12 cellular contexts compared by ENCODE assay signal in genomic region chr10:43075612-43076003, GRCh38. TPM values are rescaled to one million over a fixed set of nuclear protein-coding genes. Genes with fewer than 3 reads are reported as not detected.
DNase-seq lines count a peak whose midpoint lies in the region; ATAC-seq and TF ChIP-seq lines count a peak whose summit lies in the region.
"Had no signal": no experiment of that assay in that cellular context is flagged by ENCODE, and none has a peak within 500 bp of the region (broad histone marks: within the 10 kb centered on the region; RNA-seq: fewer than 3 reads in every experiment).

No MANE protein-coding gene starts in this region.

- H3K14ac ChIP-seq in neuronal stem cell (ENCODE audit: low read length) = no peak overlapping the region

- H2AFZ ChIP-seq in neuronal stem cell (ENCODE audit: low read length) = no peak overlapping the region

- POLR2A ChIA-PET in HEK293T (lab: Yijun Ruan, JAX) = no interaction called here

- H2AK5ac ChIP-seq in neuronal stem cell (ENCODE audit: low read depth, low read length) = no peak overlapping the region

- no peaks in the 10 kb centered on the region for H3K36me3 ChIP-seq in liver (ENCODE audit: control insufficient read depth in 4 of 4, insufficient read depth in 3 of 4, low read depth in 1 of 4, low read length in 3 of 4)
- no peaks in the 10 kb centered on the region for H3K36me3 ChIP-seq in neuronal stem cell (replicated peaks in 1 of 2; ENCODE audit: control insufficient read depth in 2 of 2, insufficient read depth in 2 of 2, low read length in 2 of 2)

- H2BK15ac ChIP-seq in neuronal stem cell (ENCODE audit: low read length) = no peak overlapping the region

- no peak for TF ChIP-seq RAD21 in liver (IDR thresholded peaks at IDR 0.05)

- H3K27me3 ChIP-seq in liver (ENCODE audit: control insufficient read depth in 4 of 4, insufficient read depth in 4 of 4, low read length in 3 of 4) = peaks cover 0 to 3% (median 0%) of the 10 kb centered on the region in 4 donors
- peaks cover 6 to 76% (median 34%) of the 10 kb centered on the region in 3 experiments for H3K27me3 ChIP-seq in neuronal stem cell (ENCODE audit: control insufficient read depth in 3 of 3, insufficient read depth in 3 of 3, low read depth in 1 of 3, low read length in 3 of 3)
- H3K27me3 ChIP-seq: testis had no signal

- H3K4me2 ChIP-seq in neuronal stem cell (ENCODE audit: insufficient read depth, low read length, poor library complexity, severe bottlenecking) = no peak overlapping the region

- H4K8ac ChIP-seq in neuronal stem cell (ENCODE audit: low read depth, low read length) = no peak overlapping the region

- no peak overlapping the region for H2BK5ac ChIP-seq in neuronal stem cell (ENCODE audit: low read length)

- H3K23ac ChIP-seq in neuronal stem cell (ENCODE audit: low read depth, low read length, poor library complexity) = no peak overlapping the region

- H3K9me3 ChIP-seq in liver (ENCODE audit: control insufficient read depth in 4 of 4, low read length in 3 of 4) (no peaks in the 10 kb centered on the region), neuronal stem cell (replicated peaks in 1 of 2; ENCODE audit: control insufficient read depth in 2 of 2, insufficient read depth in 1 of 2, low read depth in 1 of 2, low read length in 2 of 2) (peaks cover 0 to 2% of the 10 kb centered on the region in 2 donors)
- H3K9me3 ChIP-seq: testis had no signal

- peak; percentile 5 for TF ChIP-seq CTCF in liver (IDR thresholded peaks at IDR 0.05; ENCODE audit: low read depth, low read length, missing input control)

- peaks cover 2% of the 10 kb centered on the region for H3K79me1 ChIP-seq in neuronal stem cell (ENCODE audit: low read depth, low read length)

- CTCF ChIA-PET in HEK293T (lab: Yijun Ruan, JAX) = interaction anchor here (1.0 to 1.2 kb wide), 2 partner anchors 11 to 20 kb away, joined by 3 to 5 read pairs; no protein-coding TSS in a partner anchor

- H3K4me1 ChIP-seq in liver (ENCODE audit: control insufficient read depth in 4 of 4, insufficient read depth in 4 of 4, low read length in 3 of 4) = peaks cover 0 to 26% (median 12%) of the 10 kb centered on the region in 4 donors
- H3K4me1 ChIP-seq in neuronal stem cell (ENCODE audit: control insufficient read depth in 2 of 2, insufficient read depth in 1 of 2, low read depth in 1 of 2, low read length in 2 of 2) = peaks cover 0 to 1% of the 10 kb centered on the region in 2 donors
- H3K4me1 ChIP-seq: testis had no signal

- H2BK12ac ChIP-seq in neuronal stem cell (ENCODE audit: low read length) = no peak overlapping the region

- no peak overlapping the region for H2BK120ac ChIP-seq in neuronal stem cell (ENCODE audit: low read depth, low read length)

- no peak overlapping the region for H3K27ac ChIP-seq in liver (ENCODE audit: low read depth in 1 of 2, low read length in 2 of 2)
- H3K27ac ChIP-seq in neuronal stem cell (replicated peaks; ENCODE audit: low read length) = no peak overlapping the region
- H3K27ac ChIP-seq: testis had no signal

- H3K9ac ChIP-seq in liver (ENCODE audit: low read depth in 1 of 2, low read length in 2 of 2) = no peak overlapping the region
- no peak overlapping the region for H3K9ac ChIP-seq in neuronal stem cell (ENCODE audit: low read depth, low read length, poor library complexity)

- H3K4me3 ChIP-seq in liver (ENCODE audit: low read depth in 1 of 3, low read length in 3 of 3) = no peak overlapping the region
- no peak overlapping the region for H3K4me3 ChIP-seq in neuronal stem cell (ENCODE audit: low read length in 2 of 2)

- WGBS in liver = 68% methylated on average over 5 of the region's 5 CpGs
- WGBS in neuronal stem cell (ENCODE audit: extremely low coverage in 2 of 2, insufficient read length in 2 of 2, insufficient replicate concordance in 1 of 2), 2 donors = no CpG with 5 or more reads among the region's 5 CpGs

- peak; percentile 27 for DNase-seq in NCI-H146 (lab: John Stamatoyannopoulos, UW)
- DNase-seq in NCI-H146 treated with DMSO at 0.1 percent for 48 hours (lab: John Stamatoyannopoulos, UW; ENCODE audit: unreplicated experiment) = no peak
- DNase-seq in HEK293T (ENCODE audit: extremely low spot score) = peak; percentile 45
- no peak for DNase-seq in NCI-H1436 treated with DMSO at 0.1 percent for 48 hours (lab: John Stamatoyannopoulos, UW)
- no peak for DNase-seq in stimulated activated CD4-positive, alpha-beta T cell treated with anti-CD3 and anti-CD28 coated beads, Interleukin-4, amount 100 ng/mL, for 1 hour
- no peak for DNase-seq in neuronal stem cell (ENCODE audit: low spot score)
- DNase-seq: activated naive CD4-positive, alpha-beta T cell treated with Interleukin-2 at 50 U/mL for 16 hours; SW 1271; testis had no signal

- no peak overlapping the region for H3K18ac ChIP-seq in neuronal stem cell (ENCODE audit: low read length)

- H3K4ac ChIP-seq in neuronal stem cell (ENCODE audit: low read length) = no peak overlapping the region

- ATAC-seq in SK-N-SH treated with all-trans-retinoic acid at 6 μM for 48 hours = peak; percentile 36; the same call in 2 of the 3 replicates

- no peak overlapping the region for H4K91ac ChIP-seq in neuronal stem cell (ENCODE audit: low read depth, low read length, poor library complexity)

TF ChIP-seq in HEK293T, 16 proteins besides CTCF, POLR2A, EP300 and RAD21:
- TF ChIP-seq FOXA1 (IDR thresholded peaks at IDR 0.05) = no peak
- no peak for TF ChIP-seq FOXM1 (IDR thresholded peaks at IDR 0.05; ENCODE audit: borderline replicate concordance)
- no peak for TF ChIP-seq SP1 (IDR thresholded peaks at IDR 0.05)
- TF ChIP-seq FOXK2 (IDR thresholded peaks at IDR 0.05) = no peak
- TF ChIP-seq, protein P1, sequence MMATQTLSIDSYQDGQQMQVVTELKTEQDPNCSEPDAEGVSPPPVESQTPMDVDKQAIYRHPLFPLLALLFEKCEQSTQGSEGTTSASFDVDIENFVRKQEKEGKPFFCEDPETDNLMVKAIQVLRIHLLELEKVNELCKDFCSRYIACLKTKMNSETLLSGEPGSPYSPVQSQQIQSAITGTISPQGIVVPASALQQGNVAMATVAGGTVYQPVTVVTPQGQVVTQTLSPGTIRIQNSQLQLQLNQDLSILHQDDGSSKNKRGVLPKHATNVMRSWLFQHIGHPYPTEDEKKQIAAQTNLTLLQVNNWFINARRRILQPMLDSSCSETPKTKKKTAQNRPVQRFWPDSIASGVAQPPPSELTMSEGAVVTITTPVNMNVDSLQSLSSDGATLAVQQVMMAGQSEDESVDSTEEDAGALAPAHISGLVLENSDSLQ (IDR thresholded peaks at IDR 0.05) = no peak
- TF ChIP-seq L3MBTL2 (conservative IDR thresholded peaks at IDR 0.05) = no peak
- no peak for TF ChIP-seq NFRKB (IDR thresholded peaks at IDR 0.05)
- no peak for TF ChIP-seq HDGF (IDR thresholded peaks at IDR 0.05; ENCODE audit: borderline replicate concordance)
- no peak for TF ChIP-seq ZNF384 (IDR thresholded peaks at IDR 0.05)
- no peak for TF ChIP-seq ARNT (IDR thresholded peaks at IDR 0.05)

TF ChIP-seq in SK-N-SH treated with all-trans-retinoic acid at 6 μM for 48 hours, 23 proteins besides CTCF, POLR2A, EP300 and RAD21 (continues in another document):
- peak; percentile 71; the same call in 1 of the 2 replicates for TF ChIP-seq ZNF565 (CRISPR knock-in tag; conservative IDR thresholded peaks at IDR 0.05; ENCODE audit: low read depth)

TF ChIP-seq in liver, 16 proteins besides CTCF, POLR2A, EP300 and RAD21:
- TF ChIP-seq HNF4G (IDR thresholded peaks at IDR 0.05) = no peak
- no peak for TF ChIP-seq MAX (IDR thresholded peaks at IDR 0.05)

RNA-seq across cellular contexts. Expression of gene RET, which starts 1.3 kb away (rescaled TPM):
- total RNA-seq in liver = under 1 TPM; 0.09 to 0.33 TPM
- 1 to 10 TPM in 1 of 2 donors, not detected in 1; 2.5 TPM for polyA plus RNA-seq in liver
- polyA plus RNA-seq in neuronal stem cell (2013, experiment 1 of 2) = 2.3 TPM
- 2.2 TPM for polyA plus RNA-seq in neuronal stem cell (2013, experiment 2 of 2)
- total RNA-seq: LHCN-M2 had no signal

Comparison
In these comparisons a context has a peak if more than half of its experiments do, and no peak if none do; other contexts are left out.
1. DNase-seq: peak in NCI-H146 (single experiment) and HEK293T (single experiment); none in NCI-H146 treated with DMSO at 0.1 percent for 48 hours (single experiment), NCI-H1436 treated with DMSO at 0.1 percent for 48 hours (single experiment), stimulated activated CD4-positive, alpha-beta T cell treated with anti-CD3 and anti-CD28 coated beads, Interleukin-4, amount 100 ng/mL, for 1 hour (single experiment) and neuronal stem cell (single experiment).